In the genomic region with DNA sequence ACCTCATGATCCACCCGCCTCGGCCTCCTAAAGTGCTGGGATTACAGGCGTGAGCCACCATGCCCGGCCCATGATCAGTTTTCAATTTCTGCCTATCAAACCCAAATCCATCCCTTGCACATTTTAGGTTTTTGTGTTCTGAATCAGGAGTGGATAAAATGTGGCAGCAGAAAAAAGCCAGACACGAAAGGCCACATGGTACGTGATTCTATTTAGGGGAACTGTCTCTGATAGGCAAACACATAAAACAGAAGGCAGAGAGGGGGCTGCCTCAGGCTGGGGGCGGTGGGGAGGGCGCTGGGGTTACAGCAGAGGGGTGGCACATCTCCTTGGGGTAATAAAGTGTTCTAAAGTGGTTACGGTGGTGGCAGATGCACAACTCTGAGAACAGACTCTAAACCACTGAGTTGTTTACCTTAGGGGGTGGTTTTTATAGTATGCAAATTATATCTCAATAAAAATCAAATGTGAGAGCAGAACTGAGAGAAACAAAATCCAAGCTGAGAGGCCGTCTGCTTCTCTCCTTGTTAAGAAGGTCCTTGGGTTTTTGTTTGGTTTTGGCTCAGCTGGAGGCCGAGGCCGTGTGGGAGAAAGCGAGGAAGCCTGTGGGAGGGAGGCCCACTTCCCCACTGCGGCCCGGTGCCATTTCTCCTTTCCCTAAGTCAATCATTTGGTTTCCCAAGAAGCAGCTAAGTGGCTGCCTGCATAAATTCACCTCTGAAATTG, we compare ENCODE assay signal across 3 cellular contexts.
TF ChIP-seq lines count a peak whose summit lies in the region.

No MANE protein-coding gene starts in this region.

TF ChIP-seq in H1, 55 proteins besides CTCF, POLR2A, EP300 and RAD21:
- TF ChIP-seq RBBP5 (IDR thresholded peaks at IDR 0.05; ENCODE audit: borderline replicate concordance, low read depth, low read length) = no peak
- no peak for TF ChIP-seq CEBPB (IDR thresholded peaks at IDR 0.05; ENCODE audit: low read depth, low read length)
- no peak for TF ChIP-seq GABPA (IDR thresholded peaks at IDR 0.05; ENCODE audit: borderline replicate concordance, insufficient read depth, low read length)
- TF ChIP-seq RXRA (IDR thresholded peaks at IDR 0.05; ENCODE audit: insufficient read depth, low read depth, low read length) = no peak
- no peak for TF ChIP-seq NRF1 (IDR thresholded peaks at IDR 0.05; ENCODE audit: low read depth, low read length)
- no peak for TF ChIP-seq KDM1A (IDR thresholded peaks at IDR 0.05; ENCODE audit: borderline replicate concordance, low read length)
- TF ChIP-seq CTBP2 (IDR thresholded peaks at IDR 0.05; ENCODE audit: borderline replicate concordance, insufficient read depth, insufficient read length, low read length) = no peak
- no peak for TF ChIP-seq RFX5 (IDR thresholded peaks at IDR 0.05; ENCODE audit: borderline replicate concordance, low read depth, low read length)
- TF ChIP-seq TBP (IDR thresholded peaks at IDR 0.05; ENCODE audit: low read depth, low read length) = no peak
- TF ChIP-seq, protein P1, sequence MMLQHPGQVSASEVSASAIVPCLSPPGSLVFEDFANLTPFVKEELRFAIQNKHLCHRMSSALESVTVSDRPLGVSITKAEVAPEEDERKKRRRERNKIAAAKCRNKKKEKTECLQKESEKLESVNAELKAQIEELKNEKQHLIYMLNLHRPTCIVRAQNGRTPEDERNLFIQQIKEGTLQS (IDR thresholded peaks at IDR 0.05; ENCODE audit: insufficient read depth, low read depth, low read length) = no peak

TF ChIP-seq in GM12891, 5 proteins besides CTCF, POLR2A, EP300 and RAD21:
- TF ChIP-seq POU2F2 (IDR thresholded peaks at IDR 0.05; ENCODE audit: low read depth, low read length) (no peak), PAX5 (IDR thresholded peaks at IDR 0.05; ENCODE audit: insufficient read depth, low read length, severe bottlenecking) (no peak), SPI1 (IDR thresholded peaks at IDR 0.05; ENCODE audit: low read depth, low read length) (no peak), TAF1 (IDR thresholded peaks at IDR 0.05; ENCODE audit: low read depth, low read length) (no peak), POLR2AphosphoS5 (IDR thresholded peaks at IDR 0.05; ENCODE audit: low read depth, low read length) (no peak)

TF ChIP-seq in WTC11, 78 proteins besides CTCF, POLR2A, EP300 and RAD21:
- TF ChIP-seq, protein P2, sequence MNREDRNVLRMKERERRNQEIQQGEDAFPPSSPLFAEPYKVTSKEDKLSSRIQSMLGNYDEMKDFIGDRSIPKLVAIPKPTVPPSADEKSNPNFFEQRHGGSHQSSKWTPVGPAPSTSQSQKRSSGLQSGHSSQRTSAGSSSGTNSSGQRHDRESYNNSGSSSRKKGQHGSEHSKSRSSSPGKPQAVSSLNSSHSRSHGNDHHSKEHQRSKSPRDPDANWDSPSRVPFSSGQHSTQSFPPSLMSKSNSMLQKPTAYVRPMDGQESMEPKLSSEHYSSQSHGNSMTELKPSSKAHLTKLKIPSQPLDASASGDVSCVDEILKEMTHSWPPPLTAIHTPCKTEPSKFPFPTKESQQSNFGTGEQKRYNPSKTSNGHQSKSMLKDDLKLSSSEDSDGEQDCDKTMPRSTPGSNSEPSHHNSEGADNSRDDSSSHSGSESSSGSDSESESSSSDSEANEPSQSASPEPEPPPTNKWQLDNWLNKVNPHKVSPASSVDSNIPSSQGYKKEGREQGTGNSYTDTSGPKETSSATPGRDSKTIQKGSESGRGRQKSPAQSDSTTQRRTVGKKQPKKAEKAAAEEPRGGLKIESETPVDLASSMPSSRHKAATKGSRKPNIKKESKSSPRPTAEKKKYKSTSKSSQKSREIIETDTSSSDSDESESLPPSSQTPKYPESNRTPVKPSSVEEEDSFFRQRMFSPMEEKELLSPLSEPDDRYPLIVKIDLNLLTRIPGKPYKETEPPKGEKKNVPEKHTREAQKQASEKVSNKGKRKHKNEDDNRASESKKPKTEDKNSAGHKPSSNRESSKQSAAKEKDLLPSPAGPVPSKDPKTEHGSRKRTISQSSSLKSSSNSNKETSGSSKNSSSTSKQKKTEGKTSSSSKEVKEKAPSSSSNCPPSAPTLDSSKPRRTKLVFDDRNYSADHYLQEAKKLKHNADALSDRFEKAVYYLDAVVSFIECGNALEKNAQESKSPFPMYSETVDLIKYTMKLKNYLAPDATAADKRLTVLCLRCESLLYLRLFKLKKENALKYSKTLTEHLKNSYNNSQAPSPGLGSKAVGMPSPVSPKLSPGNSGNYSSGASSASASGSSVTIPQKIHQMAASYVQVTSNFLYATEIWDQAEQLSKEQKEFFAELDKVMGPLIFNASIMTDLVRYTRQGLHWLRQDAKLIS (CRISPR knock-in tag; IDR thresholded peaks at IDR 0.05; ENCODE audit: borderline replicate concordance) = no peak
- TF ChIP-seq MXD4 (CRISPR knock-in tag; IDR thresholded peaks at IDR 0.05; ENCODE audit: borderline replicate concordance) (no peak), NFYB (CRISPR knock-in tag; conservative IDR thresholded peaks at IDR 0.05; ENCODE audit: low read depth) (no peak)
- TF ChIP-seq, protein P3, sequence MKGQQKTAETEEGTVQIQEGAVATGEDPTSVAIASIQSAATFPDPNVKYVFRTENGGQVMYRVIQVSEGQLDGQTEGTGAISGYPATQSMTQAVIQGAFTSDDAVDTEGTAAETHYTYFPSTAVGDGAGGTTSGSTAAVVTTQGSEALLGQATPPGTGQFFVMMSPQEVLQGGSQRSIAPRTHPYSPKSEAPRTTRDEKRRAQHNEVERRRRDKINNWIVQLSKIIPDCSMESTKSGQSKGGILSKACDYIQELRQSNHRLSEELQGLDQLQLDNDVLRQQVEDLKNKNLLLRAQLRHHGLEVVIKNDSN (CRISPR knock-in tag; IDR thresholded peaks at IDR 0.05) = no peak
- TF ChIP-seq, protein P4, sequence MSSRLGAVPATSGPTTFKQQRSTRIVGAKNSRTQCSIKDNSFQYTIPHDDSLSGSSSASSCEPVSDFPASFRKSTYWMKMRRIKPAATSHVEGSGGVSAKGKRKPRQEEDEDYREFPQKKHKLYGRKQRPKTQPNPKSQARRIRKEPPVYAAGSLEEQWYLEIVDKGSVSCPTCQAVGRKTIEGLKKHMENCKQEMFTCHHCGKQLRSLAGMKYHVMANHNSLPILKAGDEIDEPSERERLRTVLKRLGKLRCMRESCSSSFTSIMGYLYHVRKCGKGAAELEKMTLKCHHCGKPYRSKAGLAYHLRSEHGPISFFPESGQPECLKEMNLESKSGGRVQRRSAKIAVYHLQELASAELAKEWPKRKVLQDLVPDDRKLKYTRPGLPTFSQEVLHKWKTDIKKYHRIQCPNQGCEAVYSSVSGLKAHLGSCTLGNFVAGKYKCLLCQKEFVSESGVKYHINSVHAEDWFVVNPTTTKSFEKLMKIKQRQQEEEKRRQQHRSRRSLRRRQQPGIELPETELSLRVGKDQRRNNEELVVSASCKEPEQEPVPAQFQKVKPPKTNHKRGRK (CRISPR knock-in tag; IDR thresholded peaks at IDR 0.05; ENCODE audit: borderline replicate concordance) = no peak
- TF ChIP-seq, protein P5, sequence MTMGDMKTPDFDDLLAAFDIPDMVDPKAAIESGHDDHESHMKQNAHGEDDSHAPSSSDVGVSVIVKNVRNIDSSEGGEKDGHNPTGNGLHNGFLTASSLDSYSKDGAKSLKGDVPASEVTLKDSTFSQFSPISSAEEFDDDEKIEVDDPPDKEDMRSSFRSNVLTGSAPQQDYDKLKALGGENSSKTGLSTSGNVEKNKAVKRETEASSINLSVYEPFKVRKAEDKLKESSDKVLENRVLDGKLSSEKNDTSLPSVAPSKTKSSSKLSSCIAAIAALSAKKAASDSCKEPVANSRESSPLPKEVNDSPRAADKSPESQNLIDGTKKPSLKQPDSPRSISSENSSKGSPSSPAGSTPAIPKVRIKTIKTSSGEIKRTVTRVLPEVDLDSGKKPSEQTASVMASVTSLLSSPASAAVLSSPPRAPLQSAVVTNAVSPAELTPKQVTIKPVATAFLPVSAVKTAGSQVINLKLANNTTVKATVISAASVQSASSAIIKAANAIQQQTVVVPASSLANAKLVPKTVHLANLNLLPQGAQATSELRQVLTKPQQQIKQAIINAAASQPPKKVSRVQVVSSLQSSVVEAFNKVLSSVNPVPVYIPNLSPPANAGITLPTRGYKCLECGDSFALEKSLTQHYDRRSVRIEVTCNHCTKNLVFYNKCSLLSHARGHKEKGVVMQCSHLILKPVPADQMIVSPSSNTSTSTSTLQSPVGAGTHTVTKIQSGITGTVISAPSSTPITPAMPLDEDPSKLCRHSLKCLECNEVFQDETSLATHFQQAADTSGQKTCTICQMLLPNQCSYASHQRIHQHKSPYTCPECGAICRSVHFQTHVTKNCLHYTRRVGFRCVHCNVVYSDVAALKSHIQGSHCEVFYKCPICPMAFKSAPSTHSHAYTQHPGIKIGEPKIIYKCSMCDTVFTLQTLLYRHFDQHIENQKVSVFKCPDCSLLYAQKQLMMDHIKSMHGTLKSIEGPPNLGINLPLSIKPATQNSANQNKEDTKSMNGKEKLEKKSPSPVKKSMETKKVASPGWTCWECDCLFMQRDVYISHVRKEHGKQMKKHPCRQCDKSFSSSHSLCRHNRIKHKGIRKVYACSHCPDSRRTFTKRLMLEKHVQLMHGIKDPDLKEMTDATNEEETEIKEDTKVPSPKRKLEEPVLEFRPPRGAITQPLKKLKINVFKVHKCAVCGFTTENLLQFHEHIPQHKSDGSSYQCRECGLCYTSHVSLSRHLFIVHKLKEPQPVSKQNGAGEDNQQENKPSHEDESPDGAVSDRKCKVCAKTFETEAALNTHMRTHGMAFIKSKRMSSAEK (CRISPR knock-in tag; IDR thresholded peaks at IDR 0.05; ENCODE audit: borderline replicate concordance) = no peak
- TF ChIP-seq, protein P6, sequence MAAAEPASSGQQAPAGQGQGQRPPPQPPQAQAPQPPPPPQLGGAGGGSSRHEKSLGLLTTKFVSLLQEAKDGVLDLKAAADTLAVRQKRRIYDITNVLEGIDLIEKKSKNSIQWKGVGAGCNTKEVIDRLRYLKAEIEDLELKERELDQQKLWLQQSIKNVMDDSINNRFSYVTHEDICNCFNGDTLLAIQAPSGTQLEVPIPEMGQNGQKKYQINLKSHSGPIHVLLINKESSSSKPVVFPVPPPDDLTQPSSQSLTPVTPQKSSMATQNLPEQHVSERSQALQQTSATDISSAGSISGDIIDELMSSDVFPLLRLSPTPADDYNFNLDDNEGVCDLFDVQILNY (CRISPR knock-in tag; IDR thresholded peaks at IDR 0.05) = no peak
- TF ChIP-seq, protein P7, sequence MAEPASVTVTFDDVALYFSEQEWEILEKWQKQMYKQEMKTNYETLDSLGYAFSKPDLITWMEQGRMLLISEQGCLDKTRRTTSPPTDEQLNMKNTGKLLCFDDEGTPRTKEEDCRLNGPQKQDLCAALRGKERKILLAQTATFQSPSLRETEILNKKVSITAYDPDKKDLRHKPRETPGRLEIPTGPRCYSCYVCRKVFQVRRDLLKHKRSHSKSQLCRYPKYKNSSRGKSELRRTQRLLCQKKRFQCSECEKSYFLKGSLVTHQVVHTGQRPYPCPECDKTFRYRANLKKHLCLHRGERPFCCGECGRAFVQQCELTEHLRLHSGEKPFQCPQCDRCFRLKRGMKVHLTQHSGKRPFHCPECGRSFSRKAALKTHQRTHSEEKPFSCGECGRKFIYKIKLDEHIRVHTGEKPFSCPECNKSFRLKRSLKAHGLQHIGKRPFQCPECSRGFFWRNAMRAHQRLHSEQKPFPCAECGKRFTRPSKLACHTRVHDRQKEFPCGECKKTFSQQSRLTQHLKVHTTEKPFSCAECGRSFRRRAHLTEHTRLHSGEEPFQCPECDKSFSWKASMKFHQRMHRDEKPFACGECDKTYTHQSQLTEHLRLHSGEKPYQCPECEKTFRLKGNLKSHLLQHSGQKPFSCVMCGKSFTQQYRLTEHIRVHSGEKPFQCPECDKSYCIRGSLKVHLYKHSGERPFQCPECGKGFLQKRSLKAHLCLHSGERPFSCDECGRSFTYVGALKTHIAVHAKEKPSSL (CRISPR knock-in tag; conservative IDR thresholded peaks at IDR 0.05) = no peak
TF ChIP-seq in WTC11: peak in this region for 0.
